ENCODE assay signal across 22 cellular contexts in the genomic region with DNA sequence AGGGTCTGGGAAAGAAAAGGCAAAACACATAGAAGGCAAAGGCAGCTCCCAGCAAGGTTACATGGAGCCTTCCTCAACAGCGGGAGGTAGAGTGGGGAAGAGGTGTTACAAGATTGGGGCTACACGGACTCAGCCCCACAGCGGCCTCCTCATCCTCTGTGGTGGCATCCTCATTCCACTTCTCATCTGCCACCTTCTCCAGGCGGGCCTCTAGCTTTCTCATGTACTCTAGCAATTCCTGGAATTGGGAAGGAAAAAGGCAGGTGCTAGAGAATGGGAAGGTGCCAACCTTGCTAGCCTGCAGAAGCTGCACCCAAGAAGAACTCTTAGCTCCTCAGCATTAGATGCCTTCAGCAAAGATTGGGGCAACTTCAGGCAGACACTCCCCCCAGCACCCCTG. TPM values are rescaled to one million over a fixed set of nuclear protein-coding genes. Genes with fewer than 3 reads are reported as not detected.
"Had no signal": no experiment of that assay in that cellular context is flagged by ENCODE, and none has a peak within 500 bp of the region (broad histone marks: within the 10 kb centered on the region; RNA-seq: fewer than 3 reads in every experiment).

No MANE protein-coding gene starts in this region.

- H3K9me2 ChIP-seq: SK-N-SH had no signal

- H3K9me3 ChIP-seq: MG63, SK-N-SH had no signal

- DNase-seq: IMR-90, Karpas-422, KG1, MG63, NCI-H1092, NCI-H1105 treated with DMSO at 0.1 percent for 48 hours, NCI-H1417 treated with DMSO at 0.1 percent for 48 hours, NCI-H146, NCI-H1694 treated with DMSO at 0.1 percent for 48 hours, NCI-H1930, NCI-H2081, NCI-H2107, NCI-H2227 treated with DMSO at 0.1 percent for 48 hours, NCI-H524, NCI-H69, NCI-H774, RPMI8226, SHP77, SK-N-SH had no signal

- H3K9ac ChIP-seq: SK-N-SH had no signal

- H3K27ac ChIP-seq: HL-60 had no signal

- H3K36me3 ChIP-seq: MG63 had no signal

- H3K4me3 ChIP-seq: MG63 had no signal

- H3K4me2 ChIP-seq: SK-N-SH had no signal

RNA-seq across cellular contexts. Expression of a gene that starts 37.8 kb away (rescaled TPM):
- total RNA-seq: IMR-90, NCI-H460, SK-MEL-5 had no signal
- polyA plus RNA-seq: IMR-90, SK-N-SH had no signal
